26 cellular contexts compared by ENCODE assay signal in genomic region chr11:13308704-13309103, GRCh38. TPM values are rescaled to one million over a fixed set of nuclear protein-coding genes. Genes with fewer than 3 reads are reported as not detected.
DNase-seq lines count a peak whose midpoint lies in the region; ATAC-seq, FAIRE-seq and TF ChIP-seq lines count a peak whose summit lies in the region.
"Had no signal": no experiment of that assay in that cellular context is flagged by ENCODE, and none has a peak within 500 bp of the region (broad histone marks: within the 10 kb centered on the region; RNA-seq: fewer than 3 reads in every experiment).

No MANE protein-coding gene starts in this region.

- no peak overlapping the region for H3K27ac ChIP-seq in keratinocyte (ENCODE audit: control insufficient read depth, insufficient read depth, low read length)
- H3K27ac ChIP-seq: 22Rv1, C4-2B, PC-9 had no signal

- no peak for DNase-seq in activated CD4-positive, CD25-positive, alpha-beta regulatory T cell (lab: John Stamatoyannopoulos, UW)
- DNase-seq in activated CD8-positive, alpha-beta memory T cell treated with anti-CD3 and anti-CD28 coated beads, Interleukin-2, amount 10 ng/mL, durations not matched to agents 7 days and 5 days = peak; percentile 66
- no peak for DNase-seq in activated CD8-positive, alpha-beta memory T cell treated with anti-CD3 and anti-CD28 coated beads for 24 hours
- DNase-seq in DMS79 (lab: John Stamatoyannopoulos, UW) = peak; percentile 41
- no peak for DNase-seq in keratinocyte (ENCODE audit: low read depth, low spot score)
- no peak for DNase-seq in MV-4-11 (lab: John Stamatoyannopoulos, UW)
- DNase-seq in NCI-H345 (lab: John Stamatoyannopoulos, UW) = no peak
- DNase-seq: Caco-2; CD8-positive, alpha-beta T cell; DMS 273 treated with DMSO at 0.1 percent for 48 hours; DND-41; KBM-7; NCI-H1105 treated with DMSO at 0.1 percent for 48 hours; NCI-H146; NCI-H1930; NCI-H2107; NCI-H446 treated with DMSO at 0.1 percent for 48 hours; NCI-H526 treated with DMSO at 0.1 percent for 48 hours; PC-9 had no signal

- H3K36me3 ChIP-seq in keratinocyte (ENCODE audit: control insufficient read depth in 2 of 2, extremely low read depth in 1 of 2, insufficient read depth in 2 of 2, low read length in 2 of 2) = no peaks in the 10 kb centered on the region

- no peak overlapping the region for H2AFZ ChIP-seq in keratinocyte (ENCODE audit: control insufficient read depth, low read length)
- H2AFZ ChIP-seq: PC-9 had no signal

- peaks cover 45% of the 10 kb centered on the region for H3K36me3 Mint-ChIP-seq in activated CD8-positive, alpha-beta memory T cell treated with anti-CD3 and anti-CD28 coated beads, Interleukin-2, amount 10 ng/mL, durations not matched to agents 7 days and 5 days

- peaks cover 3% of the 10 kb centered on the region for H3K9me3 ChIP-seq in keratinocyte (ENCODE audit: control insufficient read depth, low read depth, low read length)
- H3K9me3 ChIP-seq: Caco-2 had no signal

- no peaks in the 10 kb centered on the region for H4K20me1 ChIP-seq in keratinocyte (ENCODE audit: control insufficient read depth, extremely low read depth, insufficient read depth, low read length)

- H3K9me1 ChIP-seq in keratinocyte (ENCODE audit: control insufficient read depth, extremely low read depth, insufficient read depth, low read length) = no peaks in the 10 kb centered on the region

- CTCF ChIA-PET in activated CD8-positive, alpha-beta memory T cell treated with anti-CD3 and anti-CD28 coated beads, Interleukin-2, amount 10 ng/mL, durations not matched to agents 7 days and 5 days (lab: Charles Lee) = interaction anchor here (1.1 to 1.3 kb wide), 2 partner anchors 9 kb away, joined by 3 to 4 read pairs; no protein-coding TSS in a partner anchor

- no peak for FAIRE-seq in keratinocyte (lab: Jason Lieb, UNC)
- FAIRE-seq: GM19239 had no signal

- H3K79me2 ChIP-seq in keratinocyte (ENCODE audit: control insufficient read depth, insufficient read depth, low read length) = peaks cover 43% of the 10 kb centered on the region

- no peaks in the 10 kb centered on the region for H3K27me3 ChIP-seq in keratinocyte (ENCODE audit: control insufficient read depth, extremely low read depth, insufficient read depth, low read length)

- no peak overlapping the region for H3K27ac Mint-ChIP-seq in activated CD8-positive, alpha-beta memory T cell treated with anti-CD3 and anti-CD28 coated beads, Interleukin-2, amount 10 ng/mL, durations not matched to agents 7 days and 5 days
- H3K27ac Mint-ChIP-seq: B cell; CD8-positive, alpha-beta T cell had no signal

- peaks cover 3% of the 10 kb centered on the region for H3K9me3 Mint-ChIP-seq in activated CD8-positive, alpha-beta memory T cell treated with anti-CD3 and anti-CD28 coated beads, Interleukin-2, amount 10 ng/mL, durations not matched to agents 7 days and 5 days (ENCODE audit: low read depth)
- H3K9me3 Mint-ChIP-seq: CD8-positive, alpha-beta T cell had no signal

- dilution Hi-C loops in keratinocyte (cut with MboI; ENCODE audit: extremely low pct_ligation_motif_present, low sequenced_read_pairs) = no loop called here

- ATAC-seq in activated CD4-positive, CD25-positive, alpha-beta regulatory T cell treated with anti-CD3 and anti-CD28 coated beads, Interleukin-2, amount 50 U/mL, for 24 hours = peak; percentile 55 to 58
- ATAC-seq in activated CD8-positive, alpha-beta memory T cell treated with anti-CD3 and anti-CD28 coated beads, Interleukin-2, amount 10 ng/mL, durations not matched to agents 7 days and 5 days = peak; percentile 64
- ATAC-seq: CD8-positive, alpha-beta T cell; HCT116; Right ventricle myocardium inferior had no signal

- H3K4me1 Mint-ChIP-seq in activated CD8-positive, alpha-beta memory T cell treated with anti-CD3 and anti-CD28 coated beads, Interleukin-2, amount 10 ng/mL, durations not matched to agents 7 days and 5 days = peaks cover 30% of the 10 kb centered on the region

- no peak overlapping the region for H3K4me3 Mint-ChIP-seq in activated CD8-positive, alpha-beta memory T cell treated with anti-CD3 and anti-CD28 coated beads, Interleukin-2, amount 10 ng/mL, durations not matched to agents 7 days and 5 days
- H3K4me3 Mint-ChIP-seq: B cell; CD8-positive, alpha-beta T cell had no signal

- peaks cover 58% of the 10 kb centered on the region for H3K4me1 ChIP-seq in keratinocyte (ENCODE audit: control insufficient read depth, extremely low read depth, insufficient read depth, low read length)
- H3K4me1 ChIP-seq: Caco-2 had no signal

- no peak for TF ChIP-seq CTCF in keratinocyte (optimal IDR thresholded peaks at IDR 0.05 in 1 of 3, IDR thresholded peaks at IDR 0.05 in 1 of 3, conservative IDR thresholded peaks at IDR 0.05 in 1 of 3; ENCODE audit: extremely low read depth in 1 of 3, insufficient read depth in 2 of 3, low read length in 3 of 3)

- no peak overlapping the region for H3K9ac ChIP-seq in keratinocyte (ENCODE audit: control insufficient read depth, extremely low read depth, insufficient read depth, low read length)

- H3K4me2 ChIP-seq in keratinocyte (ENCODE audit: control insufficient read depth, extremely low read depth, insufficient read depth, low read depth, low read length) = peak overlapping the region; percentile 42
- H3K4me2 ChIP-seq: PC-9 had no signal

- H3K4me3 ChIP-seq in keratinocyte (ENCODE audit: control insufficient read depth in 2 of 3, extremely low read depth in 1 of 3, insufficient read depth in 2 of 3, low read depth in 1 of 3, low read length in 3 of 3) = no peak overlapping the region
- H3K4me3 ChIP-seq: PC-9 had no signal

- no peaks in the 10 kb centered on the region for H3K27me3 Mint-ChIP-seq in activated CD8-positive, alpha-beta memory T cell treated with anti-CD3 and anti-CD28 coated beads, Interleukin-2, amount 10 ng/mL, durations not matched to agents 7 days and 5 days
- H3K27me3 Mint-ChIP-seq: B cell had no signal

RNA-seq across cellular contexts. Expression of gene BMAL1, which starts 31.1 kb away (rescaled TPM):
- 10 to 100 TPM; 56.8 to 81.8 TPM for total RNA-seq in activated CD8-positive, alpha-beta memory T cell treated with anti-CD3 and anti-CD28 coated beads, Interleukin-2, amount 10 ng/mL, durations not matched to agents 7 days and 5 days
- polyA plus RNA-seq in keratinocyte = 18.9 to 27.5 TPM (median 22.6 TPM) in 3 replicates
- polyA plus RNA-seq in keratinocyte (2011; ENCODE audit: low read depth) = 31.7 TPM
- polyA plus RNA-seq in keratinocyte (2011; cell fraction: cytosol; rRNA removed) = 14.7 and 32.0 TPM in 2 replicates
- polyA plus RNA-seq in keratinocyte (2011; cell fraction: nucleus; rRNA removed) = 25.5 and 36.9 TPM in 2 replicates
- 13.8 and 19.4 TPM in 2 replicates for polyA plus RNA-seq in keratinocyte (2012; ENCODE audit: low replicate concordance)
- 20.0 to 40.1 TPM (median 27.1 TPM) in 3 replicates for polyA minus RNA-seq in keratinocyte
- 17.5 TPM for polyA minus RNA-seq in keratinocyte (2011; cell fraction: cytosol; rRNA and poly(A)+ RNA removed)
- 26.6 and 44.0 TPM in 2 replicates for polyA minus RNA-seq in keratinocyte (2011; cell fraction: nucleus; rRNA and poly(A)+ RNA removed)

Comparison
In these comparisons a context has a peak if more than half of its experiments do, and no peak if none do; other contexts are left out.
1. DNase-seq: peak in activated CD8-positive, alpha-beta memory T cell treated with anti-CD3 and anti-CD28 coated beads, Interleukin-2, amount 10 ng/mL, durations not matched to agents 7 days and 5 days (single experiment) and DMS79 (single experiment); none in activated CD4-positive, CD25-positive, alpha-beta regulatory T cell (0 of 4), activated CD8-positive, alpha-beta memory T cell treated with anti-CD3 and anti-CD28 coated beads for 24 hours (single experiment), keratinocyte (single experiment), MV-4-11 (single experiment) and NCI-H345 (single experiment).